ENCODE assay signal across 17 cellular contexts in genomic region chr16:55661842-55662479, GRCh38. TPM values are rescaled to one million over a fixed set of nuclear protein-coding genes. Genes with fewer than 3 reads are reported as not detected.
DNase-seq lines count a peak whose midpoint lies in the region; TF ChIP-seq lines count a peak whose summit lies in the region.
"Had no signal": no experiment of that assay in that cellular context is flagged by ENCODE, and none has a peak within 500 bp of the region (broad histone marks: within the 10 kb centered on the region; RNA-seq: fewer than 3 reads in every experiment).

No MANE protein-coding gene starts in this region.

- H3K9ac ChIP-seq in mesendoderm (ENCODE audit: low read length), result no peak overlapping the region

- TF ChIP-seq POLR2A in spleen (IDR thresholded peaks at IDR 0.05), result no peak

- no peak overlapping the region for H3K23ac ChIP-seq in mesendoderm (ENCODE audit: low read length)

- H3K56ac ChIP-seq in mesendoderm (ENCODE audit: low read length), result no peak overlapping the region

- H3K27ac ChIP-seq in mesendoderm (ENCODE audit: low read depth, low read length) (no peak overlapping the region), spleen (no peak overlapping the region)
- H3K27ac ChIP-seq: epithelial cell of prostate, prostate gland had no signal

- TF ChIP-seq CTCF in AG10803 (conservative IDR thresholded peaks at IDR 0.05; ENCODE audit: low read length), result no peak
- no peak for TF ChIP-seq CTCF in spleen (IDR thresholded peaks at IDR 0.05 in 8 of 11, conservative IDR thresholded peaks at IDR 0.05 in 3 of 11)

- no peak overlapping the region for H2BK5ac ChIP-seq in mesendoderm (ENCODE audit: low read length)

- no peaks in the 10 kb centered on the region for H3K79me1 ChIP-seq in mesendoderm (ENCODE audit: low read length)

- H3K79me2 ChIP-seq in mesendoderm (ENCODE audit: control insufficient read depth, insufficient read depth, low read length), result no peaks in the 10 kb centered on the region

- no peak overlapping the region for H4K8ac ChIP-seq in mesendoderm (ENCODE audit: low read depth, low read length)

- H3K9me3 ChIP-seq in spleen, result peaks cover 0 to 11% (median 0%) of the 10 kb centered on the region in 8 donors
- H3K9me3 ChIP-seq: prostate gland had no signal

- H3K4me2 ChIP-seq in mesendoderm (ENCODE audit: low read length), result no peak overlapping the region

- H3K36me3 ChIP-seq in mesendoderm (ENCODE audit: control insufficient read depth, insufficient read depth, low read length) (no peaks in the 10 kb centered on the region), spleen (no peaks in the 10 kb centered on the region)
- H3K36me3 ChIP-seq: prostate gland had no signal

- H3K4me3 ChIP-seq in AG10803 (ENCODE audit: low read length), result no peak overlapping the region
- no peak overlapping the region for H3K4me3 ChIP-seq in mesendoderm (ENCODE audit: low read length)
- no peak overlapping the region for H3K4me3 ChIP-seq in spleen
- H3K4me3 ChIP-seq: prostate gland had no signal

- H3K27me3 ChIP-seq in mesendoderm (ENCODE audit: insufficient read depth, low read length, poor library complexity) (peaks cover 7% of the 10 kb centered on the region), spleen (replicated peaks in 1 of 7) (peaks cover 0 to 19% (median 5%) of the 10 kb centered on the region in 7 donors)

- no peak overlapping the region for H2BK15ac ChIP-seq in mesendoderm (replicated peaks; ENCODE audit: low read depth)

- no peaks in the 10 kb centered on the region for H3K4me1 ChIP-seq in mesendoderm (ENCODE audit: control insufficient read depth, low read depth, low read length)
- H3K4me1 ChIP-seq in spleen, result no peaks in the 10 kb centered on the region
- H3K4me1 ChIP-seq: prostate gland had no signal

- no peak overlapping the region for H2BK120ac ChIP-seq in mesendoderm (ENCODE audit: low read depth, low read length)

- no peak overlapping the region for H4K5ac ChIP-seq in mesendoderm (ENCODE audit: low read length)

- intact Hi-C loops in spleen (cut with DNase I; ENCODE audit: low total_unique reads), result no loop called here

- peak; percentile 61 for DNase-seq in AG10803 (ENCODE audit: low read depth)
- peak; percentile 36 for DNase-seq in HPDE6-E6E7 (ENCODE audit: extremely low spot score)
- peak; percentile 66 for DNase-seq in epidermal melanocyte (ENCODE audit: insufficient read length, low spot score)
- peak; percentile 42 for DNase-seq in mesendoderm
- DNase-seq in spleen, result no peak
- no peak for DNase-seq in HuH-7.5 (ENCODE audit: low spot score)
- no peak for DNase-seq in activated CD4-positive, alpha-beta T cell treated with anti-CD3 and anti-CD28 coated beads for 48 hours
- no peak for DNase-seq in NCI-H1436 treated with DMSO at 0.1 percent for 48 hours (lab: John Stamatoyannopoulos, UW)
- DNase-seq: activated CD8-positive, alpha-beta T cell treated with anti-CD3 and anti-CD28 coated beads for 36 hours; hippocampal formation; naive thymus-derived CD8-positive, alpha-beta T cell; NCI-H1105; NCI-H226 had no signal

- no peak overlapping the region for H3K18ac ChIP-seq in mesendoderm (ENCODE audit: low read length)

- no peak overlapping the region for H2AK5ac ChIP-seq in mesendoderm (ENCODE audit: low read length)

- no peak overlapping the region for H3K4ac ChIP-seq in mesendoderm (ENCODE audit: low read depth, low read length)

RNA-seq across cellular contexts. Expression of gene SLC6A2, which starts 6.2 kb away (rescaled TPM):
- 0.35 TPM for polyA plus RNA-seq in mesendoderm (2013, experiment 1 of 2)
- polyA plus RNA-seq in mesendoderm (2013, experiment 2 of 2), result 0.35 TPM
- total RNA-seq in spleen, result not detected
- polyA plus RNA-seq in spleen, result not detected
- total RNA-seq: activated CD8-positive, alpha-beta T cell treated with anti-CD3 and anti-CD28 coated beads for 36 hours; left lobe of liver; naive thymus-derived CD8-positive, alpha-beta T cell had no signal
- polyA plus RNA-seq: AG04450; naive thymus-derived CD8-positive, alpha-beta T cell had no signal

Comparison
In these comparisons a context has a peak if more than half of its experiments do, and no peak if none do; other contexts are left out.
1. DNase-seq: peak in AG10803 (single experiment), HPDE6-E6E7 (single experiment), epidermal melanocyte (single experiment) and mesendoderm (single experiment); none in spleen (single experiment), HuH-7.5 (single experiment), activated CD4-positive, alpha-beta T cell treated with anti-CD3 and anti-CD28 coated beads for 48 hours (single experiment) and NCI-H1436 treated with DMSO at 0.1 percent for 48 hours (single experiment).